Comparison of ENCODE assay signal across 28 cellular contexts in genomic region chrY:15325207-15325606, GRCh38.
"Had no signal": no experiment of that assay in that cellular context is flagged by ENCODE, and none has a peak within 500 bp of the region (broad histone marks: within the 10 kb centered on the region; RNA-seq: fewer than 3 reads in every experiment).

No MANE protein-coding gene starts in this region.

- H3K4me1 Mint-ChIP-seq: activated CD4-positive, alpha-beta memory T cell treated with anti-CD3 and anti-CD28 coated beads, Interleukin-2, amount 10 ng/mL, durations not matched to agents 7 days and 5 days; activated CD4-positive, alpha-beta T cell treated with anti-CD3 and anti-CD28 coated beads, Interleukin-2, amount 10 ng/mL, durations not matched to agents 24 days and 14 days; activated naive CD8-positive, alpha-beta T cell treated with anti-CD3 and anti-CD28 coated beads for 36 hours; activated T-helper 17 cell treated with anti-CD3 and anti-CD28 coated beads, Interleukin-2, amount 50 U/mL, for 72 hours had no signal

- H3K9me3 Mint-ChIP-seq: activated CD4-positive, alpha-beta memory T cell treated with anti-CD3 and anti-CD28 coated beads, Interleukin-2, amount 10 ng/mL, durations not matched to agents 7 days and 5 days; activated CD4-positive, alpha-beta T cell treated with anti-CD3 and anti-CD28 coated beads, Interleukin-2, amount 10 ng/mL, durations not matched to agents 24 days and 14 days; activated naive CD4-positive, alpha-beta T cell treated with anti-CD3 and anti-CD28 coated beads for 36 hours; activated naive CD4-positive, alpha-beta T cell treated with anti-CD3 and anti-CD28 coated beads, Interleukin-2, amount 50 U/mL, for 24 hours; activated naive CD8-positive, alpha-beta T cell treated with anti-CD3 and anti-CD28 coated beads for 36 hours; activated naive CD8-positive, alpha-beta T cell treated with anti-CD3 and anti-CD28 coated beads, Interleukin-2, amount 50 U/mL, for 24 hours; activated T-cell treated with anti-CD3 and anti-CD28 coated beads, Interleukin-2, amount 50 U/mL, for 4 hours; activated T-helper 17 cell treated with anti-CD3 and anti-CD28 coated beads, Interleukin-2, amount 50 U/mL, for 72 hours had no signal

- H3K36me3 ChIP-seq: adrenal gland, gastrocnemius medialis, heart left ventricle had no signal

- H3K9me3 ChIP-seq: adrenal gland, body of pancreas, gastrocnemius medialis, heart left ventricle had no signal

- H3K36me3 Mint-ChIP-seq: activated naive CD4-positive, alpha-beta T cell treated with anti-CD3 and anti-CD28 coated beads, Interleukin-2, amount 50 U/mL, for 24 hours; activated naive CD8-positive, alpha-beta T cell treated with anti-CD3 and anti-CD28 coated beads for 36 hours had no signal

- H3K27me3 Mint-ChIP-seq: activated CD4-positive, alpha-beta memory T cell treated with anti-CD3 and anti-CD28 coated beads, Interleukin-2, amount 10 ng/mL, durations not matched to agents 7 days and 5 days; activated CD4-positive, alpha-beta T cell treated with anti-CD3 and anti-CD28 coated beads, Interleukin-2, amount 10 ng/mL, durations not matched to agents 24 days and 14 days; activated naive CD8-positive, alpha-beta T cell treated with anti-CD3 and anti-CD28 coated beads for 36 hours; activated T-helper 17 cell treated with anti-CD3 and anti-CD28 coated beads, Interleukin-2, amount 50 U/mL, for 72 hours; effector memory CD8-positive, alpha-beta T cell had no signal

- DNase-seq: activated CD4-positive, alpha-beta memory T cell treated with anti-CD3 and anti-CD28 coated beads, Interleukin-2, amount 10 ng/mL, durations not matched to agents 7 days and 5 days; activated CD4-positive, alpha-beta T cell treated with anti-CD3 and anti-CD28 coated beads for 36 hours; activated CD4-positive, alpha-beta T cell treated with anti-CD3 and anti-CD28 coated beads, Interleukin-2, amount 10 ng/mL, durations not matched to agents 24 days and 14 days; activated CD4-positive, CD25-positive, alpha-beta regulatory T cell; activated CD4-positive, CD25-positive, alpha-beta regulatory T cell treated with anti-CD3 and anti-CD28 coated beads, Interleukin-2, amount 50 U/mL, for 72 hours; activated CD8-positive, alpha-beta memory T cell treated with anti-CD3 and anti-CD28 coated beads, Interleukin-2, amount 50 U/mL, for 48 hours; activated effector memory CD4-positive, alpha-beta T cell treated with Interleukin-2 at 50 U/mL for 16 hours; activated naive CD4-positive, alpha-beta T cell treated with anti-CD3 and anti-CD28 coated beads for 36 hours; activated naive CD8-positive, alpha-beta T cell treated with anti-CD3 and anti-CD28 coated beads for 36 hours; activated naive CD8-positive, alpha-beta T cell treated with anti-CD3 and anti-CD28 coated beads, Interleukin-2, amount 50 U/mL, for 24 hours; activated T-cell treated with anti-CD3 and anti-CD28 coated beads, Interleukin-2, amount 50 U/mL, for 4 hours; adrenal gland; amygdala; aorta; body of pancreas; caudate nucleus; cortex of kidney; dermis blood vessel endothelial cell; effector CD4-positive, alpha-beta T cell; effector memory CD8-positive, alpha-beta T cell; foreskin fibroblast; gastrocnemius medialis; glutamatergic neuron; heart left ventricle; T-helper 2 cell had no signal

- H3K27ac ChIP-seq: adrenal gland, body of pancreas, gastrocnemius medialis, heart left ventricle had no signal

- ATAC-seq: activated CD4-positive, alpha-beta T cell treated with anti-CD3 and anti-CD28 coated beads for 36 hours; activated naive CD8-positive, alpha-beta T cell treated with anti-CD3 and anti-CD28 coated beads, Interleukin-2, amount 50 U/mL, for 24 hours; activated T-cell treated with anti-CD3 and anti-CD28 coated beads, Interleukin-2, amount 50 U/mL, for 4 hours; activated T-helper 17 cell treated with anti-CD3 and anti-CD28 coated beads, Interleukin-2, amount 50 U/mL, for 72 hours; body of pancreas; effector memory CD8-positive, alpha-beta T cell; esophagus mucosa; gastrocnemius medialis; heart left ventricle had no signal

- H3K27ac Mint-ChIP-seq: activated CD4-positive, alpha-beta memory T cell treated with anti-CD3 and anti-CD28 coated beads, Interleukin-2, amount 10 ng/mL, durations not matched to agents 7 days and 5 days; activated CD4-positive, alpha-beta T cell treated with anti-CD3 and anti-CD28 coated beads for 36 hours; activated CD4-positive, alpha-beta T cell treated with anti-CD3 and anti-CD28 coated beads, Interleukin-2, amount 10 ng/mL, durations not matched to agents 24 days and 14 days; activated naive CD4-positive, alpha-beta T cell treated with anti-CD3 and anti-CD28 coated beads for 36 hours; activated naive CD4-positive, alpha-beta T cell treated with anti-CD3 and anti-CD28 coated beads, Interleukin-2, amount 50 U/mL, for 24 hours; activated naive CD8-positive, alpha-beta T cell treated with anti-CD3 and anti-CD28 coated beads for 36 hours; activated naive CD8-positive, alpha-beta T cell treated with anti-CD3 and anti-CD28 coated beads, Interleukin-2, amount 50 U/mL, for 24 hours; activated T-helper 17 cell treated with anti-CD3 and anti-CD28 coated beads, Interleukin-2, amount 50 U/mL, for 72 hours; effector memory CD8-positive, alpha-beta T cell had no signal

- H3K4me3 Mint-ChIP-seq: activated CD4-positive, alpha-beta memory T cell treated with anti-CD3 and anti-CD28 coated beads, Interleukin-2, amount 10 ng/mL, durations not matched to agents 7 days and 5 days; activated CD4-positive, alpha-beta T cell treated with anti-CD3 and anti-CD28 coated beads for 36 hours; activated CD4-positive, alpha-beta T cell treated with anti-CD3 and anti-CD28 coated beads, Interleukin-2, amount 10 ng/mL, durations not matched to agents 24 days and 14 days; activated naive CD4-positive, alpha-beta T cell treated with anti-CD3 and anti-CD28 coated beads for 36 hours; activated naive CD4-positive, alpha-beta T cell treated with anti-CD3 and anti-CD28 coated beads, Interleukin-2, amount 50 U/mL, for 24 hours; activated naive CD8-positive, alpha-beta T cell treated with anti-CD3 and anti-CD28 coated beads for 36 hours; activated naive CD8-positive, alpha-beta T cell treated with anti-CD3 and anti-CD28 coated beads, Interleukin-2, amount 50 U/mL, for 24 hours; activated T-cell treated with anti-CD3 and anti-CD28 coated beads, Interleukin-2, amount 50 U/mL, for 4 hours; activated T-helper 17 cell treated with anti-CD3 and anti-CD28 coated beads, Interleukin-2, amount 50 U/mL, for 72 hours; effector memory CD8-positive, alpha-beta T cell had no signal

- H3K4me3 ChIP-seq: adrenal gland, body of pancreas, gastrocnemius medialis, heart left ventricle had no signal

- H3K4me1 ChIP-seq: adrenal gland, body of pancreas, gastrocnemius medialis, heart left ventricle had no signal

- H3K27me3 ChIP-seq: adrenal gland, body of pancreas, gastrocnemius medialis, heart left ventricle had no signal
